ENCODE assay signal across 9 cellular contexts in genomic region chr10:100878291-100878910, GRCh38. TPM values are rescaled to one million over a fixed set of nuclear protein-coding genes. Genes with fewer than 3 reads are reported as not detected.
DNase-seq lines count a peak whose midpoint lies in the region; ATAC-seq and TF ChIP-seq lines count a peak whose summit lies in the region.
"Had no signal": no experiment of that assay in that cellular context is flagged by ENCODE, and none has a peak within 500 bp of the region (broad histone marks: within the 10 kb centered on the region; RNA-seq: fewer than 3 reads in every experiment).

No MANE protein-coding gene starts in this region.

- H3K4me1 Mint-ChIP-seq in osteocyte (ENCODE audit: unreplicated experiment) = peaks cover 7% of the 10 kb centered on the region
- H3K4me1 Mint-ChIP-seq: IgD-negative memory B cell had no signal

- peaks cover 13% of the 10 kb centered on the region for H3K27me3 Mint-ChIP-seq in osteocyte (ENCODE audit: unreplicated experiment)

- no peaks in the 10 kb centered on the region for H3K36me3 Mint-ChIP-seq in osteocyte (ENCODE audit: unreplicated experiment)
- H3K36me3 Mint-ChIP-seq: IgD-negative memory B cell had no signal

- DNase-seq in AG20443 (ENCODE audit: low spot score) (peak; percentile 90), NCI-H2107 treated with DMSO at 0.1 percent for 48 hours (lab: John Stamatoyannopoulos, UW; ENCODE audit: unreplicated experiment) (peak; percentile 10), foreskin melanocyte (peak; percentile 65), osteocyte (ENCODE audit: extremely low spot score, unreplicated experiment) (no peak)
- peak; percentile 36 to 51 for DNase-seq in activated CD4-positive, alpha-beta T cell treated with anti-CD3 and anti-CD28 coated beads, Interleukin-2, amount 50 U/mL, for 48 hours

- no peaks in the 10 kb centered on the region for H3K9me3 Mint-ChIP-seq in osteocyte (ENCODE audit: unreplicated experiment)
- H3K9me3 Mint-ChIP-seq: IgD-negative memory B cell had no signal

- TF ChIP-seq CTCF in GM12872 (IDR thresholded peaks at IDR 0.05; ENCODE audit: insufficient read depth, low read depth, low read length) (peak; percentile 62), osteocyte (IDR thresholded peaks at IDR 0.05) (peak; percentile 82)

- H3K27ac Mint-ChIP-seq in osteocyte (ENCODE audit: unreplicated experiment) = no peak overlapping the region
- H3K27ac Mint-ChIP-seq: IgD-negative memory B cell had no signal

- ATAC-seq in GM21737 (IDR thresholded peaks at IDR 0.05; ENCODE audit: unreplicated experiment) = no peak
- ATAC-seq in HG02970 (IDR thresholded peaks at IDR 0.05; ENCODE audit: low FRiP score, unreplicated experiment) = no peak

- no peak overlapping the region for H3K4me3 Mint-ChIP-seq in osteocyte (ENCODE audit: unreplicated experiment)
- H3K4me3 Mint-ChIP-seq: IgD-negative memory B cell had no signal

RNA-seq across cellular contexts. Expression of gene SLF2, which starts 34.4 kb away (rescaled TPM):
- total RNA-seq in osteocyte = 27.7 and 28.3 TPM in 2 replicates
